ENCODE assay signal across 23 cellular contexts in genomic region chr7:148687555-148687954, GRCh38.
"Had no signal": no experiment of that assay in that cellular context is flagged by ENCODE, and none has a peak within 500 bp of the region (broad histone marks: within the 10 kb centered on the region; RNA-seq: fewer than 3 reads in every experiment).

No MANE protein-coding gene starts in this region.

- DNase-seq: activated CD4-positive, alpha-beta T cell treated with anti-CD3 and anti-CD28 coated beads for 1 hour; activated CD4-positive, alpha-beta T cell treated with anti-CD3 and anti-CD28 coated beads, Interleukin-2, amount 50 U/mL, for 4 hours; activated CD8-positive, alpha-beta memory T cell treated with anti-CD3 and anti-CD28 coated beads for 24 hours; activated CD8-positive, alpha-beta memory T cell treated with anti-CD3 and anti-CD28 coated beads, Interleukin-2, amount 50 U/mL, for 4 hours; activated naive CD4-positive, alpha-beta T cell treated with Interleukin-2 at 50 U/mL for 16 hours; activated naive CD8-positive, alpha-beta T cell treated with anti-CD3 and anti-CD28 coated beads, Interleukin-2, amount 10 ng/mL, durations not matched to agents 7 days and 5 days; activated T-cell treated with anti-CD3 and anti-CD28 coated beads, Interleukin-2, amount 50 U/mL, for 24 hours; colonic mucosa; dorsolateral prefrontal cortex; effector memory CD8-positive, alpha-beta T cell; esophagus squamous epithelium; kidney; lower lobe of right lung; mesendoderm; mucosa of descending colon; nephron progenitor cell; right cardiac atrium; stimulated activated CD4-positive, alpha-beta T cell treated with anti-CD3 and anti-CD28 coated beads, Interleukin-4, amount 100 ng/mL, for 24 hours; T-helper 1 cell; transverse colon had no signal

- ATAC-seq: effector memory CD8-positive, alpha-beta T cell; left lobe of liver; lower lobe of right lung; mucosa of descending colon; right cardiac atrium had no signal

- H3K4me3 Mint-ChIP-seq: activated naive CD8-positive, alpha-beta T cell treated with anti-CD3 and anti-CD28 coated beads, Interleukin-2, amount 10 ng/mL, durations not matched to agents 7 days and 5 days; activated T-cell treated with anti-CD3 and anti-CD28 coated beads, Interleukin-2, amount 50 U/mL, for 24 hours; central memory CD8-positive, alpha-beta T cell; effector memory CD8-positive, alpha-beta T cell; nephron progenitor cell had no signal

- H3K27me3 Mint-ChIP-seq: activated T-cell treated with anti-CD3 and anti-CD28 coated beads, Interleukin-2, amount 50 U/mL, for 24 hours; effector memory CD8-positive, alpha-beta T cell had no signal

- H3K27ac Mint-ChIP-seq: activated naive CD8-positive, alpha-beta T cell treated with anti-CD3 and anti-CD28 coated beads, Interleukin-2, amount 10 ng/mL, durations not matched to agents 7 days and 5 days; activated T-cell treated with anti-CD3 and anti-CD28 coated beads, Interleukin-2, amount 50 U/mL, for 24 hours had no signal

- H3K4me1 Mint-ChIP-seq: activated naive CD8-positive, alpha-beta T cell treated with anti-CD3 and anti-CD28 coated beads, Interleukin-2, amount 10 ng/mL, durations not matched to agents 7 days and 5 days; central memory CD8-positive, alpha-beta T cell had no signal

- H3K9me3 Mint-ChIP-seq: activated T-cell treated with anti-CD3 and anti-CD28 coated beads, Interleukin-2, amount 50 U/mL, for 24 hours; central memory CD8-positive, alpha-beta T cell; effector memory CD8-positive, alpha-beta T cell had no signal

- H3K4me3 ChIP-seq: breast epithelium, colonic mucosa, dorsolateral prefrontal cortex, esophagus squamous epithelium, lower lobe of right lung, mucosa of descending colon, transverse colon had no signal
